1 cellular context compared by ENCODE assay signal in the genomic region with DNA sequence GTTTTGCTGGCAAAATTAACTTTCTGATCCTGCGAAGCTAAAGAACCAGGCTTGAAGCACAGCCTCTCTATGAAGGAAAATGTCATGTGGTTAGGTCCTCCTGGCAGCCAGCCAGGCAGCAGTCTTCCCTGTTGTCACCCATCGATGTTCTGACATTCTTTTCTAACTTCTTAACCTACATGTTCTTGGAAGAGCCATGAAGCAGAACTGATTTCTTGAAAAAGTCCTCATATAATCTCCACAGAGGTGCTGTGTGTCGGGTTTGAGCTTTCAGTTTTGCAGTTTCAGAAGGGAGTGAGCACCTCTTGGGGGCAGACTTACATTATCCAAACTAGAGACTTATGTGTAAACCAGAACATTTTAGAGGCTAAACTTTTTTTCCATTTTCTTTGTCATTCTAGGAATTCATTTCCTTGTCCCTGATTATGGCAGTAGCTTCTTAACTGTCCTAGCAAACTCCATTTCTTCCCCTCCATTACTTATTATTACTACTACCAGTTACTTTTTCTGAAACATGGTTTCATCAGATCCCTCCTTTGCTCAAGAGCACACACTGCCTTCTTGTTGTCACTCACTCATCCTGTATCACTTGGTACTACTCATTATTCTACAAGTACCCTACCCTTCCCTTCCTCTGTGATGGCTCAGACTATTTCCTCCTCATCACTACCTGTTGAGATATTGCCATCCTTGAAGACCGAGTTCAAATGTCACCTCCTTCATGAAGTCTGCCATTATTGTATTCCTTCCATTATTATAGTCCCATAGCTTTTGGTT.
TF ChIP-seq lines count a peak whose summit lies in the region.

No MANE protein-coding gene starts in this region.

TF ChIP-seq in HCT116, 20 proteins besides CTCF, POLR2A, EP300 and RAD21:
- TF ChIP-seq, protein P1, sequence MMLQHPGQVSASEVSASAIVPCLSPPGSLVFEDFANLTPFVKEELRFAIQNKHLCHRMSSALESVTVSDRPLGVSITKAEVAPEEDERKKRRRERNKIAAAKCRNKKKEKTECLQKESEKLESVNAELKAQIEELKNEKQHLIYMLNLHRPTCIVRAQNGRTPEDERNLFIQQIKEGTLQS (IDR thresholded peaks at IDR 0.05), result no peak
- TF ChIP-seq YY1 (IDR thresholded peaks at IDR 0.05; ENCODE audit: extremely low read depth, insufficient replicate concordance, low read depth, low read length) (no peak), ZNF274 (IDR thresholded peaks at IDR 0.05; ENCODE audit: low read depth, low read length) (no peak), SIN3A (IDR thresholded peaks at IDR 0.05; ENCODE audit: low read depth) (no peak), EZH2 (IDR thresholded peaks at IDR 0.05) (no peak), FOSL1 (IDR thresholded peaks at IDR 0.05; ENCODE audit: low read depth) (no peak), ELF1 (IDR thresholded peaks at IDR 0.05; ENCODE audit: borderline replicate concordance, low read depth) (no peak)
